Comparison of ENCODE assay signal across 15 cellular contexts in the genomic region with DNA sequence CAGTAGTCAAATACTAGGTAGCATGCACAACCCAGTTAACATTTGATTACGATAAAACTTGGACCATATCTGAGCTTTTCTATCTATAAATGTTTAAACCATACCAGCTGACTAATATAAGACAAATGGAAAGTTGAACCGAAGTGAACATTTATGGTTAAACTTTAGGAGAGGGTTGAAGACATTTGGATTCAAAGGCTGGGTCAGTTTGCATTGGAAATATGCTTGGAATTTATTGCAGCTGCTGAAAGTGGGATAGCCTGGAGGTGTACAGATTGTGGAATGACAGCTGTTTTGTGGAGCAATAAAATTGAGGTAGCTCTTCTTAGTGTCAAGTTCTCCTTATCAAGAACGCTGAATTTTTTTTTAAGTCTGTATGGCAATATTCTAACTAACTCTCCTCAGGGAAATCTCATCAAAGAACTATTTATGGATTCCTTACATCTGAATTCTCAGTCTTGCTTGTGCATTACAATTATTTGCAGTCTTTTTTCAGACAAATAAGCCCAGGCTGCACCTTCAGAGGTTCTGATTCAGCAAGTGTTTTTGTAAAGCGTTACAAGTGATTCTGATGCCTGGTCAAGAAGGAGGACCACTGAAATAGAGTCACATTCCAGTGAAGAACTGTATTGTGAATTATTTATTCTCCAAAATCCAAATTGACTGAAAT.
DNase-seq lines count a peak whose midpoint lies in the region; ATAC-seq, FAIRE-seq and TF ChIP-seq lines count a peak whose summit lies in the region.
"Had no signal": no experiment of that assay in that cellular context is flagged by ENCODE, and none has a peak within 500 bp of the region (broad histone marks: within the 10 kb centered on the region; RNA-seq: fewer than 3 reads in every experiment).

No MANE protein-coding gene starts in this region.

- DNase-seq in A172 (ENCODE audit: low spot score) (peak; percentile 12), H54 (ENCODE audit: insufficient read length, low spot score) (no peak), RWPE2 (ENCODE audit: low spot score) (no peak), kidney glomerular epithelial cell (lab: John Stamatoyannopoulos, UW) (peak; percentile 11), superior temporal gyrus (ENCODE audit: extremely low spot score) (no peak), sigmoid colon (no peak)
- DNase-seq in stimulated activated naive CD4-positive, alpha-beta T cell treated with Interleukin-2 at 50 U/mL for 16 hours (lab: John Stamatoyannopoulos, UW) = no peak
- DNase-seq: endodermal cell, NCI-H2081, NCI-H82, T-helper 9 cell had no signal

- no peak for TF ChIP-seq CTCF in RWPE2 (IDR thresholded peaks at IDR 0.05; ENCODE audit: poor library complexity, severe bottlenecking)
- no peak for TF ChIP-seq CTCF in sigmoid colon (IDR thresholded peaks at IDR 0.05)

- peak; percentile 75 for FAIRE-seq in H54 (lab: Jason Lieb, UNC)
- FAIRE-seq: bronchial epithelial cell, islet of Langerhans had no signal

- H3K4me3 ChIP-seq in RWPE2 (ENCODE audit: severe bottlenecking) (no peak overlapping the region), sigmoid colon (no peak overlapping the region)

- no peak for TF ChIP-seq POLR2A in H54 (IDR thresholded peaks at IDR 0.05; ENCODE audit: low read depth, low read length)
- no peak for TF ChIP-seq POLR2A in sigmoid colon (IDR thresholded peaks at IDR 0.05)

- no peak for TF ChIP-seq EP300 in sigmoid colon (IDR thresholded peaks at IDR 0.05)

- H3K9me3 ChIP-seq in RWPE2 (ENCODE audit: severe bottlenecking) (no peaks in the 10 kb centered on the region), sigmoid colon (no peaks in the 10 kb centered on the region)

- intact Hi-C loops in sigmoid colon (cut with DNase I) = no loop called here

- ATAC-seq in RWPE2 (ENCODE audit: low read depth) (peak; percentile 87), esophagus mucosa (no peak)
- ATAC-seq: Right ventricle myocardium inferior had no signal

- H3K36me3 ChIP-seq in RWPE2 (ENCODE audit: low read depth) (no peaks in the 10 kb centered on the region), sigmoid colon (no peaks in the 10 kb centered on the region)

- H3K4me1 ChIP-seq in RWPE2 (ENCODE audit: insufficient read depth, poor library complexity, severe bottlenecking) (peaks cover 31% of the 10 kb centered on the region), sigmoid colon (peaks cover 0 to 9% (median 0%) of the 10 kb centered on the region in 4 donors)

- H3K27ac ChIP-seq in RWPE2 (ENCODE audit: poor library complexity, severe bottlenecking) (peak overlapping the region; percentile 86), sigmoid colon (no peak overlapping the region)

- H3K27me3 ChIP-seq in RWPE2 (ENCODE audit: insufficient read depth, poor library complexity, severe bottlenecking) (no peaks in the 10 kb centered on the region), sigmoid colon (no peaks in the 10 kb centered on the region)

- 35 to 67% methylated on average over 4 of the region's 4 CpGs for WGBS in sigmoid colon, 2 donors

Comparison
In these comparisons a context has a peak if more than half of its experiments do, and no peak if none do; other contexts are left out.
1. DNase-seq: peak in A172 (single experiment) and kidney glomerular epithelial cell (single experiment); none in H54 (single experiment), RWPE2 (single experiment), superior temporal gyrus (single experiment), stimulated activated naive CD4-positive, alpha-beta T cell treated with Interleukin-2 at 50 U/mL for 16 hours (single experiment) and sigmoid colon (single experiment).